11 cellular contexts compared by ENCODE assay signal in genomic region chr5:9339206-9339818, GRCh38.
A peak's percentile ranks its signal among the peaks of the same experiment; 100 is the strongest.
DNase-seq lines count a peak whose midpoint lies in the region; TF ChIP-seq lines count a peak whose summit lies in the region.
"Had no signal": no experiment of that assay in that cellular context is flagged by ENCODE, and none has a peak within 500 bp of the region (broad histone marks: within the 10 kb centered on the region; RNA-seq: fewer than 3 reads in every experiment).

No MANE protein-coding gene starts in this region.

- H4K20me1 ChIP-seq in hepatocyte (ENCODE audit: insufficient read depth, poor library complexity, severe bottlenecking) = no peaks in the 10 kb centered on the region

- peak; percentile 65 for DNase-seq in DMS53 (lab: John Stamatoyannopoulos, UW)
- peak; percentile 62 for DNase-seq in H4 (ENCODE audit: low spot score)
- peak; percentile 9 for DNase-seq in NT2/D1 (ENCODE audit: low read depth, low spot score)
- no peak for DNase-seq in hepatocyte (ENCODE audit: low spot score)
- no peak for DNase-seq in posterior cingulate gyrus
- DNase-seq in midbrain (lab: John Stamatoyannopoulos, UW) = no peak
- DNase-seq in NCI-H510A (lab: John Stamatoyannopoulos, UW) = no peak
- DNase-seq in CD4-positive, alpha-beta memory T cell = no peak
- DNase-seq: central memory CD4-positive, alpha-beta T cell; stimulated activated CD4-positive, alpha-beta T cell treated with anti-CD3 and anti-CD28 coated beads, Interleukin-2, amount 100 ng/mL, for 24 hours; T1000 had no signal

- no peaks in the 10 kb centered on the region for H3K27me3 ChIP-seq in NT2/D1 (ENCODE audit: insufficient read depth, insufficient read length)
- no peaks in the 10 kb centered on the region for H3K27me3 ChIP-seq in hepatocyte
- no peaks in the 10 kb centered on the region for H3K27me3 ChIP-seq in CD4-positive, alpha-beta memory T cell (ENCODE audit: insufficient read depth, low read length)

- no peak overlapping the region for H3K4me2 ChIP-seq in hepatocyte

- H3K4me3 ChIP-seq in NT2/D1 (ENCODE audit: insufficient read length, low read depth) = no peak overlapping the region
- no peak overlapping the region for H3K4me3 ChIP-seq in hepatocyte
- no peak overlapping the region for H3K4me3 ChIP-seq in CD4-positive, alpha-beta memory T cell (ENCODE audit: low read length in 2 of 2)

- no peaks in the 10 kb centered on the region for H3K36me3 Mint-ChIP-seq in CD4-positive, alpha-beta memory T cell

- H3K9ac ChIP-seq in NT2/D1 (ENCODE audit: insufficient read length, low read depth) = no peak overlapping the region

- POLR2A ChIA-PET in CD4-positive, alpha-beta memory T cell (lab: Charles Lee; ENCODE audit: partially characterized antibody) = no interaction called here

- H3K9me3 Mint-ChIP-seq in CD4-positive, alpha-beta memory T cell = peaks cover 0 to 17% (median 1%) of the 10 kb centered on the region in 8 donors

- no peaks in the 10 kb centered on the region for H3K27me3 Mint-ChIP-seq in CD4-positive, alpha-beta memory T cell

- no peaks in the 10 kb centered on the region for H3K4me1 ChIP-seq in NT2/D1 (ENCODE audit: insufficient read depth, insufficient read length)
- H3K4me1 ChIP-seq in hepatocyte (ENCODE audit: insufficient read depth) = peaks cover 8% of the 10 kb centered on the region
- H3K4me1 ChIP-seq in CD4-positive, alpha-beta memory T cell (ENCODE audit: insufficient read depth, low read length) = no peaks in the 10 kb centered on the region

- H3K27ac Mint-ChIP-seq in CD4-positive, alpha-beta memory T cell = no peak overlapping the region

- no peak overlapping the region for H3K27ac ChIP-seq in hepatocyte
- no peak overlapping the region for H3K27ac ChIP-seq in CD4-positive, alpha-beta memory T cell (ENCODE audit: low read depth, low read length)

- 95% methylated on average over 3 of the region's 3 CpGs for WGBS in hepatocyte (ENCODE audit: low lambda C conversion rate, missing lambda C conversion rate)

- H3K9me3 ChIP-seq in NT2/D1 (ENCODE audit: insufficient read depth, low read length) = no peaks in the 10 kb centered on the region
- H3K9me3 ChIP-seq in hepatocyte (ENCODE audit: low read depth) = no peaks in the 10 kb centered on the region
- H3K9me3 ChIP-seq in CD4-positive, alpha-beta memory T cell (ENCODE audit: control insufficient read depth in 1 of 2, low read length in 2 of 2) = no peaks in the 10 kb centered on the region

- TF ChIP-seq CTCF in hepatocyte (IDR thresholded peaks at IDR 0.05; ENCODE audit: poor library complexity) = peak; percentile 36

- H3K79me2 ChIP-seq in hepatocyte = no peaks in the 10 kb centered on the region

- no peaks in the 10 kb centered on the region for H3K36me3 ChIP-seq in NT2/D1 (ENCODE audit: insufficient read depth, insufficient read length, low read length)
- no peaks in the 10 kb centered on the region for H3K36me3 ChIP-seq in hepatocyte (replicated peaks; ENCODE audit: insufficient read depth, low read depth)
- no peaks in the 10 kb centered on the region for H3K36me3 ChIP-seq in CD4-positive, alpha-beta memory T cell (ENCODE audit: insufficient read depth, low read length)

- H2AFZ ChIP-seq in hepatocyte = no peak overlapping the region

- CTCF ChIA-PET in CD4-positive, alpha-beta memory T cell (lab: Charles Lee; ENCODE audit: partially characterized antibody) = no interaction called here

- intact Hi-C loops in posterior cingulate gyrus (cut with DNase I) = no loop called here
- intact Hi-C loops in CD4-positive, alpha-beta memory T cell (cut with micrococcal nuclease) = no loop called here

- no peaks in the 10 kb centered on the region for H3K9me2 ChIP-seq in hepatocyte (replicated peaks; ENCODE audit: insufficient read depth)

- H3K4me3 Mint-ChIP-seq in CD4-positive, alpha-beta memory T cell = no peak overlapping the region

- H3K4me1 Mint-ChIP-seq in CD4-positive, alpha-beta memory T cell = no peaks in the 10 kb centered on the region

Comparison
In these comparisons a context has a peak if more than half of its experiments do, and no peak if none do; other contexts are left out.
1. DNase-seq: peak in DMS53 (single experiment), H4 (single experiment) and NT2/D1 (single experiment); none in hepatocyte (single experiment), posterior cingulate gyrus (0 of 10), midbrain (single experiment), NCI-H510A (single experiment) and CD4-positive, alpha-beta memory T cell (0 of 5).